Comparison of ENCODE assay signal across 6 cellular contexts in genomic region chr12:52992240-52992639, GRCh38. TPM values are rescaled to one million over a fixed set of nuclear protein-coding genes. Genes with fewer than 3 reads are reported as not detected.
DNase-seq lines count a peak whose midpoint lies in the region; ATAC-seq, FAIRE-seq and TF ChIP-seq lines count a peak whose summit lies in the region.
"Not testable (repeated sequence)": the region's sequence is repeated elsewhere in the genome, so short reads cannot be mapped to it uniquely, and the experiment has no call there.

No MANE protein-coding gene starts in this region.

- not testable (repeated sequence) for H3K27ac Mint-ChIP-seq in T-helper 17 cell
- peak overlapping the region; percentile 87 for H3K27ac Mint-ChIP-seq in endodermal cell

- peak overlapping the region; percentile 61; the same call in 2 of the 3 replicates for H3K4me2 ChIP-seq in A549
- not testable (repeated sequence) for H3K4me2 ChIP-seq in mesendoderm (ENCODE audit: low read length)

- H2BK120ac ChIP-seq in mesendoderm (ENCODE audit: low read depth, low read length) = not testable (repeated sequence)

- not testable (repeated sequence) for H3K27me3 Mint-ChIP-seq in T-helper 17 cell; endodermal cell (ENCODE audit: insufficient read depth)

- not testable (repeated sequence) for H3K4me1 Mint-ChIP-seq in T-helper 17 cell
- peaks cover 32% of the 10 kb centered on the region for H3K4me1 Mint-ChIP-seq in endodermal cell

- not testable (repeated sequence) for H2BK5ac ChIP-seq in mesendoderm (ENCODE audit: low read length)

- H3K23ac ChIP-seq in mesendoderm (ENCODE audit: low read length) = not testable (repeated sequence)

- H3K9ac ChIP-seq in HUES48 (ENCODE audit: low read depth, low read length); mesendoderm (ENCODE audit: low read length): not testable (repeated sequence)
- peak overlapping the region; percentile 5 for H3K9ac ChIP-seq in endodermal cell (ENCODE audit: extremely low read depth, low read length, poor library complexity, severe bottlenecking)

- H3K18ac ChIP-seq in mesendoderm (ENCODE audit: low read length) = not testable (repeated sequence)

- H3K27me3 ChIP-seq in HUES48 (ENCODE audit: control insufficient read depth, insufficient read depth, low read length); endodermal cell (ENCODE audit: control insufficient read depth, insufficient read depth, low read length, poor library complexity, severe bottlenecking); mesendoderm (ENCODE audit: insufficient read depth, low read length, poor library complexity); small intestine (ENCODE audit: control insufficient read depth in 2 of 2, insufficient read depth in 2 of 2, low read length in 2 of 2): not testable (repeated sequence)

- whole genome bisulfite sequencing in A549 (ENCODE audit: missing lambda C conversion rate) = 90% methylated on average over 5 of the region's 5 CpGs
- 79 to 89% methylated on average over 2 to 5 of the region's 5 CpGs for WGBS in endodermal cell (ENCODE audit: insufficient coverage in 1 of 2, insufficient read length in 1 of 2), 2 experiments
- no CpG with 5 or more reads among the region's 5 CpGs for WGBS in mesendoderm (ENCODE audit: extremely low coverage, insufficient coverage, low lambda C conversion rate)
- WGBS in small intestine, 3 donors = 86 to 91% (median 88%) methylated on average over 5 of the region's 5 CpGs

- DNase-seq in A549 (ENCODE audit: low read depth in 1 of 2, low spot score in 1 of 2); T-helper 17 cell; endodermal cell; mesendoderm; small intestine: not testable (repeated sequence)

- TF ChIP-seq EP300 in A549 (IDR thresholded peaks at IDR 0.05) = not testable (repeated sequence)

- H3K4ac ChIP-seq in mesendoderm (ENCODE audit: low read depth, low read length) = not testable (repeated sequence)

- CTCF ChIA-PET in A549 (lab: Yijun Ruan, JAX) = interaction anchor here (0.7 to 44.4 kb wide), 9 partner anchors 11 to 849 kb away, joined by 3 to 1736 read pairs (median 5); partner anchors contain the start of gene KRT8

- H3K4me3 Mint-ChIP-seq in T-helper 17 cell = peak overlapping the region; percentile 45
- not testable (repeated sequence) for H3K4me3 Mint-ChIP-seq in endodermal cell

- H3K56ac ChIP-seq in mesendoderm (ENCODE audit: low read length) = not testable (repeated sequence)

- not testable (repeated sequence) for H3K4me3 ChIP-seq in A549; HUES48 (ENCODE audit: low read depth, low read length); endodermal cell (ENCODE audit: low read length); mesendoderm (ENCODE audit: low read length); small intestine (ENCODE audit: low read depth in 1 of 2, low read length in 2 of 2)

- TF ChIP-seq RAD21 in A549 (conservative IDR thresholded peaks at IDR 0.05 in 1 of 2, IDR thresholded peaks at IDR 0.05 in 1 of 2) = not testable (repeated sequence)

- H3K27ac ChIP-seq in A549 = peak overlapping the region; percentile 89 to 93
- peak overlapping the region; percentile 79 for H3K27ac ChIP-seq in HUES48 (ENCODE audit: low read depth, low read length)
- H3K27ac ChIP-seq in endodermal cell (ENCODE audit: low read depth, low read length) = not testable (repeated sequence)
- peak overlapping the region; percentile 70 for H3K27ac ChIP-seq in mesendoderm (ENCODE audit: low read depth, low read length)
- H3K27ac ChIP-seq in small intestine (ENCODE audit: low read depth in 1 of 2, low read length in 1 of 2) = peak overlapping the region; percentile 67 to 86

- TF ChIP-seq CTCF in A549 (IDR thresholded peaks at IDR 0.05); endodermal cell (conservative IDR thresholded peaks at IDR 0.05): not testable (repeated sequence)

- POLR2A ChIA-PET in A549 (lab: Yijun Ruan, JAX) = interaction anchor here (1.4 to 4.7 kb wide), 2 partner anchors 14 to 87 kb away, joined by 6 to 44 read pairs; partner anchors contain the start of genes EIF4B and KRT8

- H3K36me3 Mint-ChIP-seq in T-helper 17 cell (ENCODE audit: low read depth); endodermal cell (ENCODE audit: low read depth): not testable (repeated sequence)

- not testable (repeated sequence) for TF ChIP-seq POLR2A in A549 (IDR thresholded peaks at IDR 0.05; ENCODE audit: low read length)

- H3K4me1 ChIP-seq in A549 (peaks cover 50% of the 10 kb centered on the region), small intestine (ENCODE audit: control insufficient read depth in 2 of 2, insufficient read depth in 1 of 2, low read depth in 1 of 2, low read length in 1 of 2) (peaks cover 0 to 12% of the 10 kb centered on the region in 2 donors)
- H3K4me1 ChIP-seq in HUES48 (ENCODE audit: control insufficient read depth, insufficient read depth, low read length); endodermal cell (ENCODE audit: control insufficient read depth, insufficient read depth, low read length); mesendoderm (ENCODE audit: control insufficient read depth, low read depth, low read length): not testable (repeated sequence)

- not testable (repeated sequence) for H3K79me1 ChIP-seq in mesendoderm (ENCODE audit: low read length)

- not testable (repeated sequence) for H4K8ac ChIP-seq in mesendoderm (ENCODE audit: low read depth, low read length)

- H3K79me2 ChIP-seq in mesendoderm (ENCODE audit: control insufficient read depth, insufficient read depth, low read length) = not testable (repeated sequence)

- H2AK5ac ChIP-seq in mesendoderm (ENCODE audit: low read length) = not testable (repeated sequence)

- not testable (repeated sequence) for H3K9me3 ChIP-seq in A549; HUES48 (ENCODE audit: control insufficient read depth, insufficient read depth, low read length); T-helper 17 cell (ENCODE audit: control insufficient read depth, low read length, poor library complexity, severe bottlenecking); endodermal cell (ENCODE audit: control insufficient read depth, low read length); small intestine (ENCODE audit: control insufficient read depth, low read depth)

- not testable (repeated sequence) for H4K5ac ChIP-seq in mesendoderm (ENCODE audit: low read length)

- H2BK15ac ChIP-seq in mesendoderm (replicated peaks; ENCODE audit: low read depth) = not testable (repeated sequence)

- ATAC-seq in A549, T-helper 17 cell: not testable (repeated sequence)

- H3K36me3 ChIP-seq in HUES48 (ENCODE audit: control insufficient read depth, insufficient read depth, low read length); endodermal cell (ENCODE audit: control insufficient read depth, insufficient read depth, low read length); mesendoderm (ENCODE audit: control insufficient read depth, insufficient read depth, low read length); small intestine (ENCODE audit: control insufficient read depth in 2 of 2, insufficient read depth in 2 of 2, low read length in 2 of 2): not testable (repeated sequence)

- FAIRE-seq in A549 (lab: Jason Lieb, UNC); small intestine (lab: Jason Lieb, UNC): not testable (repeated sequence)

- H3K9me3 Mint-ChIP-seq in endodermal cell = not testable (repeated sequence)

TF ChIP-seq in A549, 52 proteins besides CTCF, POLR2A, EP300 and RAD21:
- TF ChIP-seq MAFK (IDR thresholded peaks at IDR 0.05; ENCODE audit: partially characterized antibody) = peak; percentile 48

RNA-seq across cellular contexts. Expression of gene EIF4B, which starts 14.0 kb away (rescaled TPM):
- 577 and 650 TPM in 2 replicates for polyA plus RNA-seq in A549 (2011; rRNA removed)
- polyA plus RNA-seq in A549 (2012; cell fraction: cytosol; rRNA removed) = 209 and 256 TPM in 2 replicates
- 167 and 231 TPM in 2 replicates for polyA plus RNA-seq in A549 (2012; cell fraction: nucleus; rRNA removed)
- polyA plus RNA-seq in A549 (2017; fragmentation: RNase III; extraction: RNeasy Plus Mini Kit Qiagen cat#74134 plus additional on column Dnase treatment) = 363 to 377 TPM (median 375 TPM) in 3 replicates
- 707 and 843 TPM in 2 replicates for polyA minus RNA-seq in A549 (2011; rRNA and poly(A)+ RNA removed)
- total RNA-seq in T-helper 17 cell = 100 to 1,000 TPM; 635 to 667 TPM
- total RNA-seq in endodermal cell = 100 to 1,000 TPM; 596 to 655 TPM
- polyA plus RNA-seq in endodermal cell (2013, experiment 1 of 2) = 388 TPM
- polyA plus RNA-seq in endodermal cell (2013, experiment 2 of 2) = 341 TPM
- polyA plus RNA-seq in mesendoderm (2013, experiment 1 of 2) = 385 TPM
- 407 TPM for polyA plus RNA-seq in mesendoderm (2013, experiment 2 of 2)
- 100 to 1,000 TPM; 160 to 236 (median 176) TPM for polyA plus RNA-seq in small intestine

RNA-seq across cellular contexts. Expression of gene KRT18, which starts 43.3 kb away (rescaled TPM):
- 2,476 and 2,635 TPM in 2 replicates for polyA plus RNA-seq in A549 (2011; rRNA removed)
- 2,127 and 2,527 TPM in 2 replicates for polyA plus RNA-seq in A549 (2012; cell fraction: cytosol; rRNA removed)
- polyA plus RNA-seq in A549 (2012; cell fraction: nucleus; rRNA removed) = 3,075 and 3,600 TPM in 2 replicates
- 2,534 to 2,941 TPM (median 2,752 TPM) in 3 replicates for polyA plus RNA-seq in A549 (2017; fragmentation: RNase III; extraction: RNeasy Plus Mini Kit Qiagen cat#74134 plus additional on column Dnase treatment)
- 2,971 and 3,475 TPM in 2 replicates for polyA minus RNA-seq in A549 (2011; rRNA and poly(A)+ RNA removed)
- total RNA-seq in T-helper 17 cell = 1 to 10 TPM; 1.8 to 3.2 TPM
- total RNA-seq in endodermal cell = 1,000 to 10,000 TPM in 1 of 2 donors, 100 to 1,000 TPM in 1; 858 to 1,019 TPM
- 283 TPM for polyA plus RNA-seq in endodermal cell (2013, experiment 1 of 2)
- 352 TPM for polyA plus RNA-seq in endodermal cell (2013, experiment 2 of 2)
- 373 TPM for polyA plus RNA-seq in mesendoderm (2013, experiment 1 of 2)
- 379 TPM for polyA plus RNA-seq in mesendoderm (2013, experiment 2 of 2)
- 100 to 1,000 TPM; 484 to 728 (median 496) TPM for polyA plus RNA-seq in small intestine

RNA-seq across cellular contexts. Expression of gene TNS2, which starts 57.6 kb away (rescaled TPM):
- 11.5 and 12.4 TPM in 2 replicates for polyA plus RNA-seq in A549 (2011; rRNA removed)
- polyA plus RNA-seq in A549 (2012; cell fraction: cytosol; rRNA removed) = 19.4 and 27.2 TPM in 2 replicates
- polyA plus RNA-seq in A549 (2012; cell fraction: nucleus; rRNA removed) = 72.7 and 109 TPM in 2 replicates
- polyA plus RNA-seq in A549 (2017; fragmentation: RNase III; extraction: RNeasy Plus Mini Kit Qiagen cat#74134 plus additional on column Dnase treatment) = 13.5 to 15.8 TPM (median 15.3 TPM) in 3 replicates
- polyA minus RNA-seq in A549 (2011; rRNA and poly(A)+ RNA removed) = 36.0 and 44.8 TPM in 2 replicates
- total RNA-seq in T-helper 17 cell = 1 to 10 TPM; 1.4 to 3.1 TPM
- 10 to 100 TPM; 10.2 to 12.6 TPM for total RNA-seq in endodermal cell
- 9.5 TPM for polyA plus RNA-seq in endodermal cell (2013, experiment 1 of 2)
- polyA plus RNA-seq in endodermal cell (2013, experiment 2 of 2) = 9.6 TPM
- polyA plus RNA-seq in mesendoderm (2013, experiment 1 of 2) = 15.4 TPM
- 22.5 TPM for polyA plus RNA-seq in mesendoderm (2013, experiment 2 of 2)
- polyA plus RNA-seq in small intestine = 10 to 100 TPM in 2 of 3 donors, 1 to 10 TPM in 1; 5.8 to 52.9 (median 18.4) TPM

Comparison
In these comparisons a context has a peak if more than half of its experiments do, and no peak if none do; other contexts are left out.
1. RNA of gene KRT18, which starts 43.3 kb away (total RNA-seq): 858 to 1,019 TPM in endodermal cell; 1.8 to 3.2 TPM in T-helper 17 cell; every median in the first group is over 100 times any median in the second.